Comparison of ENCODE assay signal across 21 cellular contexts in genomic region chr11:20014067-20014402, GRCh38.
DNase-seq lines count a peak whose midpoint lies in the region; ATAC-seq, FAIRE-seq and TF ChIP-seq lines count a peak whose summit lies in the region.
"Had no signal": no experiment of that assay in that cellular context is flagged by ENCODE, and none has a peak within 500 bp of the region (broad histone marks: within the 10 kb centered on the region; RNA-seq: fewer than 3 reads in every experiment).

No MANE protein-coding gene starts in this region.

- H2BK12ac ChIP-seq in trophoblast cell (ENCODE audit: low read length): peak overlapping the region; percentile 7

- H3K27ac ChIP-seq in HUES48 (ENCODE audit: low read depth, low read length) (peak overlapping the region; percentile 6), VCaP (peak overlapping the region; percentile 63), kidney (ENCODE audit: low read depth in 2 of 2, low read length in 2 of 2) (peak overlapping the region; percentile 46 to 71), trophoblast cell (ENCODE audit: low read depth, low read length) (no peak overlapping the region)
- H3K27ac ChIP-seq: dorsolateral prefrontal cortex, tibial artery had no signal

- no peak overlapping the region for H3K4me2 ChIP-seq in trophoblast cell (ENCODE audit: low read length)

- H2BK5ac ChIP-seq in trophoblast cell (ENCODE audit: low read depth, low read length, poor library complexity): no peak overlapping the region

- no peak overlapping the region for H3K18ac ChIP-seq in trophoblast cell (ENCODE audit: low read length)

- H4K8ac ChIP-seq in trophoblast cell (ENCODE audit: low read depth, low read length): no peak overlapping the region

- H3K4me1 ChIP-seq in HUES48 (ENCODE audit: control insufficient read depth, insufficient read depth, low read length): peaks cover 58% of the 10 kb centered on the region
- H3K4me1 ChIP-seq in kidney (ENCODE audit: control insufficient read depth in 1 of 2, insufficient read depth in 1 of 2, low read depth in 1 of 2, low read length in 2 of 2): peaks cover 7 to 11% of the 10 kb centered on the region in 2 donors
- H3K4me1 ChIP-seq in trophoblast cell (ENCODE audit: control insufficient read depth in 1 of 2, insufficient read depth in 2 of 2, low read length in 2 of 2): peaks cover 2 to 13% of the 10 kb centered on the region in 2 experiments

- no peaks in the 10 kb centered on the region for H3K79me2 ChIP-seq in trophoblast cell (ENCODE audit: control insufficient read depth, insufficient read depth, low read length, poor library complexity)

- DNase-seq in kidney (no peak), trophoblast cell (no peak), SHP77 treated with DMSO at 0.1 percent for 48 hours (lab: John Stamatoyannopoulos, UW) (no peak)
- DNase-seq: activated CD4-positive, alpha-beta T cell treated with anti-CD3 and anti-CD28 coated beads, Interleukin-2, amount 50 U/mL, for 48 hours; activated CD4-positive, CD25-positive, alpha-beta regulatory T cell; activated CD8-positive, alpha-beta memory T cell treated with anti-CD3 and anti-CD28 coated beads, Interleukin-2, amount 50 U/mL, for 48 hours; CD4-positive, alpha-beta T cell; dorsolateral prefrontal cortex; Kasumi-1; MV-4-11; NCI-H1694; stimulated activated CD4-positive, alpha-beta T cell treated with anti-CD3 and anti-CD28 coated beads, Interleukin-15, amount 100 ng/mL, for 24 hours; stimulated activated naive CD8-positive, alpha-beta T cell treated with anti-CD3 and anti-CD28 coated beads, Interleukin-15, Interleukin-2, amounts not matched to agents 100 U/mL and 50 U/mL, for 24 hours; tibial artery had no signal

- H3K14ac ChIP-seq in trophoblast cell (ENCODE audit: low read length): no peak overlapping the region

- no peak overlapping the region for H3K23ac ChIP-seq in trophoblast cell (ENCODE audit: low read length)

- no CpG with 5 or more reads among the region's 2 CpGs for WGBS in trophoblast cell (ENCODE audit: extremely low coverage, insufficient coverage, insufficient read length)

- FAIRE-seq in kidney (lab: Jason Lieb, UNC): no peak
- FAIRE-seq: G401.6 had no signal

- H3K4me3 ChIP-seq in HUES48 (ENCODE audit: low read depth, low read length) (no peak overlapping the region), kidney (ENCODE audit: low read length in 2 of 2) (no peak overlapping the region), trophoblast cell (ENCODE audit: low read depth, low read length) (no peak overlapping the region)
- H3K4me3 ChIP-seq: dorsolateral prefrontal cortex, tibial artery had no signal

- H3K9me3 ChIP-seq in HUES48 (ENCODE audit: control insufficient read depth, insufficient read depth, low read length) (no peaks in the 10 kb centered on the region), kidney (ENCODE audit: control insufficient read depth in 1 of 2, low read length in 2 of 2) (no peaks in the 10 kb centered on the region), trophoblast cell (ENCODE audit: insufficient read depth, low read depth, low read length) (no peaks in the 10 kb centered on the region)
- H3K9me3 ChIP-seq: tibial artery had no signal

- ATAC-seq in GM19452 (IDR thresholded peaks at IDR 0.05; ENCODE audit: unreplicated experiment): no peak
- ATAC-seq in GM19455 (IDR thresholded peaks at IDR 0.05; ENCODE audit: unreplicated experiment): no peak
- ATAC-seq: activated T-helper 17 cell treated with anti-CD3 and anti-CD28 coated beads, Interleukin-2, amount 50 U/mL, for 72 hours; sciatic nerve; stimulated activated naive CD8-positive, alpha-beta T cell treated with anti-CD3 and anti-CD28 coated beads, Interleukin-15, Interleukin-2, amounts not matched to agents 100 U/mL and 50 U/mL, for 24 hours had no signal

- no peak overlapping the region for H3K4ac ChIP-seq in trophoblast cell (ENCODE audit: low read depth, low read length)

- peaks cover 5% of the 10 kb centered on the region for H3K79me1 ChIP-seq in trophoblast cell (ENCODE audit: low read length)

- intact Hi-C loops in kidney (cut with DNase I): no loop called here

- H2AK5ac ChIP-seq in trophoblast cell (ENCODE audit: low read length): peak overlapping the region; percentile 13

- H4K91ac ChIP-seq in trophoblast cell (ENCODE audit: low read depth, low read length): no peak overlapping the region

- H3K9ac ChIP-seq in HUES48 (ENCODE audit: low read depth, low read length) (no peak overlapping the region), kidney (ENCODE audit: low read length in 2 of 2) (no peak overlapping the region), trophoblast cell (ENCODE audit: low read length) (no peak overlapping the region)

- TF ChIP-seq CTCF in VCaP (conservative IDR thresholded peaks at IDR 0.05) (no peak), kidney (IDR thresholded peaks at IDR 0.05; ENCODE audit: borderline replicate concordance, extremely low read depth, insufficient read depth) (no peak)

- peak overlapping the region; percentile 4 for H2BK120ac ChIP-seq in trophoblast cell (ENCODE audit: insufficient read depth, low read length, poor library complexity)

- no peak overlapping the region for H4K12ac ChIP-seq in trophoblast cell (ENCODE audit: low read depth, low read length)

- H3K36me3 ChIP-seq in HUES48 (ENCODE audit: control insufficient read depth, insufficient read depth, low read length): no peaks in the 10 kb centered on the region; the same call in 1 of the 2 replicates
- no peaks in the 10 kb centered on the region for H3K36me3 ChIP-seq in kidney (ENCODE audit: control insufficient read depth in 1 of 2, insufficient read depth in 2 of 2, low read length in 2 of 2)
- no peaks in the 10 kb centered on the region for H3K36me3 ChIP-seq in trophoblast cell (ENCODE audit: control insufficient read depth in 1 of 2, insufficient read depth in 2 of 2, low read length in 2 of 2)
- H3K36me3 ChIP-seq: tibial artery had no signal

- H2AFZ ChIP-seq in trophoblast cell (ENCODE audit: insufficient read depth, low read length, poor library complexity): no peak overlapping the region

- H3K27me3 ChIP-seq in HUES48 (ENCODE audit: control insufficient read depth, insufficient read depth, low read length): no peaks in the 10 kb centered on the region
- H3K27me3 ChIP-seq in trophoblast cell (ENCODE audit: insufficient read depth, low read length): no peaks in the 10 kb centered on the region
- H3K27me3 ChIP-seq: dorsolateral prefrontal cortex, tibial artery had no signal
